ENCODE assay signal across 34 cellular contexts in the genomic region with DNA sequence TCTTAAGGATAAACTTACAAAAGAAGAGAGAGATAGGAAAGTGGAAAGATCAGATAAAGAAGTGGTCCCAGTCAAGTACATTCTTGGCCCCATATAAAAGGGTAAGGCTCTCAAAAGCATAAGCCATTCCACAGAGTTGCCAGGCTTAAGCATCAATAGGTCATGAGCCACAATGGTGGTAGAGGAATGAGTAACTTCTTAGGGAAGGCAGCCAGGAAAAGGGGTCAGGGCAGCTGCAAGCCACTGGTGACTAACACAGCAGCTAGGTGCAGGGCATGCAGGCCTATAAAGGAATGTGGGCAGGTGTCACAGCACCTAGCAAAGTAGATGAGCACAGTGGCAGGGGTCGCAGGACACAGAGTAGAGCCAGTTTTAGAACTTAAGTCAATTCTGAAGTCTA.
DNase-seq lines count a peak whose midpoint lies in the region; ATAC-seq, FAIRE-seq and TF ChIP-seq lines count a peak whose summit lies in the region.
"Had no signal": no experiment of that assay in that cellular context is flagged by ENCODE, and none has a peak within 500 bp of the region (broad histone marks: within the 10 kb centered on the region; RNA-seq: fewer than 3 reads in every experiment).

No MANE protein-coding gene starts in this region.

- H3K27ac ChIP-seq in RWPE1 (no peak overlapping the region), epithelial cell of prostate (no peak overlapping the region), heart right ventricle (no peak overlapping the region)
- H3K27ac ChIP-seq: 22Rv1, cardiac muscle cell, colonic mucosa, esophagus muscularis mucosa, hepatocyte, KMS-11, thoracic aorta, vagina had no signal

- POLR2A ChIA-PET in RWPE1 (lab: Yijun Ruan, JAX; ENCODE audit: low non-redundant PET) = no interaction called here

- no peaks in the 10 kb centered on the region for H3K9me3 ChIP-seq in heart right ventricle
- H3K9me3 ChIP-seq: colonic mucosa, esophagus muscularis mucosa, thoracic aorta, vagina had no signal

- TF ChIP-seq CTCF in RWPE1 (conservative IDR thresholded peaks at IDR 0.05; ENCODE audit: low read depth) = no peak
- TF ChIP-seq CTCF in heart right ventricle (IDR thresholded peaks at IDR 0.05) = no peak

- H3K36me3 ChIP-seq in heart right ventricle = no peaks in the 10 kb centered on the region
- H3K36me3 ChIP-seq: cardiac muscle cell, colonic mucosa, esophagus muscularis mucosa, thoracic aorta, vagina had no signal

- no peaks in the 10 kb centered on the region for H3K27me3 ChIP-seq in heart right ventricle
- H3K27me3 ChIP-seq: cardiac muscle cell, colonic mucosa, esophagus muscularis mucosa, hepatocyte, vagina had no signal

- intact Hi-C loops in heart right ventricle (cut with DNase I) = no loop called here

- H3K4me1 ChIP-seq in heart right ventricle = no peaks in the 10 kb centered on the region
- H3K4me1 ChIP-seq: colonic mucosa, vagina had no signal

- CTCF ChIA-PET in RWPE1 (lab: Yijun Ruan, JAX) = no interaction called here

- H3K4me3 ChIP-seq in heart right ventricle = no peak overlapping the region
- H3K4me3 ChIP-seq: cardiac muscle cell, colonic mucosa, esophagus muscularis mucosa, hepatocyte, thoracic aorta, vagina had no signal

- FAIRE-seq in urothelium cell line (lab: Jason Lieb, UNC) = peak; percentile 63
- FAIRE-seq: G401.6, GM19239 had no signal

- WGBS in heart right ventricle, 2 donors = 73 to 84% methylated on average over 1 of the region's 1 CpG

- peak; percentile 29 for DNase-seq in DMS53 (lab: John Stamatoyannopoulos, UW)
- no peak for DNase-seq in DMS53 treated with DMSO at 0.1 percent for 48 hours (lab: John Stamatoyannopoulos, UW; ENCODE audit: unreplicated experiment)
- DNase-seq in RWPE1 (ENCODE audit: low spot score) = peak; percentile 26
- DNase-seq in epithelial cell of prostate (ENCODE audit: low read depth, low spot score) = peak; percentile 49
- peak; percentile 75 for DNase-seq in urothelium cell line (ENCODE audit: low spot score)
- no peak for DNase-seq in heart right ventricle
- no peak for DNase-seq in NCI-H2029 (lab: John Stamatoyannopoulos, UW)
- DNase-seq in NCI-H1436 treated with DMSO at 0.1 percent for 48 hours (lab: John Stamatoyannopoulos, UW) = no peak
- DNase-seq: activated CD4-positive, alpha-beta T cell treated with anti-CD3 and anti-CD28 coated beads, Interleukin-2, amount 50 U/mL, for 48 hours; activated naive CD4-positive, alpha-beta T cell treated with anti-CD3 and anti-CD28 coated beads, Interleukin-2, amount 10 ng/mL, durations not matched to agents 7 days and 5 days; AML-193; amniotic stem cell; CD4-positive, alpha-beta T cell; colonic mucosa; DMS 273 treated with DMSO at 0.1 percent for 48 hours; effector CD8-positive, alpha-beta T cell; foreskin melanocyte; H7; MV-4-11; naive B cell; NCI-H510A; SHP77 treated with DMSO at 0.1 percent for 48 hours; SW 1271 had no signal

- ATAC-seq in heart right ventricle = no peak
- ATAC-seq: left lobe of liver, WTC11 had no signal

Comparison
In these comparisons a context has a peak if more than half of its experiments do, and no peak if none do; other contexts are left out.
1. DNase-seq: peak in DMS53 (single experiment), RWPE1 (single experiment), epithelial cell of prostate (single experiment) and urothelium cell line (single experiment); none in DMS53 treated with DMSO at 0.1 percent for 48 hours (single experiment), heart right ventricle (0 of 2), NCI-H2029 (single experiment) and NCI-H1436 treated with DMSO at 0.1 percent for 48 hours (single experiment).